In genomic region chr21:33022489-33022827, GRCh38 we compare ENCODE assay signal across 15 cellular contexts. TPM values are rescaled to one million over a fixed set of nuclear protein-coding genes. Genes with fewer than 3 reads are reported as not detected.
DNase-seq lines count a peak whose midpoint lies in the region; ATAC-seq and TF ChIP-seq lines count a peak whose summit lies in the region.
"Had no signal": no experiment of that assay in that cellular context is flagged by ENCODE, and none has a peak within 500 bp of the region (broad histone marks: within the 10 kb centered on the region; RNA-seq: fewer than 3 reads in every experiment).

No MANE protein-coding gene starts in this region.

- no peak overlapping the region for H3K4me3 ChIP-seq in CD4-positive, alpha-beta memory T cell (ENCODE audit: low read length in 2 of 2)
- H3K4me3 ChIP-seq in GM23338, result peak overlapping the region; percentile 60
- H3K4me3 ChIP-seq in GM23248, result no peak overlapping the region

- no peak for DNase-seq in CD4-positive, alpha-beta memory T cell
- no peak for DNase-seq in GM23338 (ENCODE audit: low spot score)
- DNase-seq in central memory CD8-positive, alpha-beta T cell (ENCODE audit: low spot score in 2 of 2), result no peak
- DNase-seq in GM23248, result no peak
- no peak for DNase-seq in 8988T
- DNase-seq: activated naive CD4-positive, alpha-beta T cell; esophagus squamous epithelium; lower lobe of right lung; NCI-H2171 had no signal

- no peak for ATAC-seq in GM23338
- ATAC-seq in central memory CD8-positive, alpha-beta T cell (replicated peaks; ENCODE audit: extremely low read depth, poor library complexity, severe bottlenecking), result no peak
- no peak for ATAC-seq in HG03460 (IDR thresholded peaks at IDR 0.05; ENCODE audit: unreplicated experiment)
- ATAC-seq in GM18858 (IDR thresholded peaks at IDR 0.05; ENCODE audit: unreplicated experiment), result no peak
- ATAC-seq: activated CD4-positive, CD25-positive, alpha-beta regulatory T cell treated with anti-CD3 and anti-CD28 coated beads, Interleukin-2, amount 50 U/mL, for 24 hours; lower lobe of right lung had no signal

- CTCF ChIA-PET in CD4-positive, alpha-beta memory T cell (lab: Charles Lee; ENCODE audit: partially characterized antibody), result no interaction called here

- TF ChIP-seq CTCF in GM23338 (conservative IDR thresholded peaks at IDR 0.05; ENCODE audit: low read depth in 2 of 2), result no peak
- no peak for TF ChIP-seq CTCF in nephron (IDR thresholded peaks at IDR 0.05; ENCODE audit: unreplicated experiment in 3 of 3)

- WGBS in GM23248 (ENCODE audit: low coverage in 1 of 2, low lambda C conversion rate in 2 of 2, missing lambda C conversion rate in 2 of 2), 2 experiments, result 31 to 33% methylated on average over 17 of the region's 17 CpGs

- no peak overlapping the region for H3K9ac ChIP-seq in GM23248

- H3K4me3 Mint-ChIP-seq in CD4-positive, alpha-beta memory T cell, result peak overlapping the region in 6 of 8 donors; percentile 28 to 73 (median 51)
- H3K4me3 Mint-ChIP-seq in GM23338, result peak overlapping the region; percentile 72
- peak overlapping the region; percentile 53 for H3K4me3 Mint-ChIP-seq in central memory CD8-positive, alpha-beta T cell
- H3K4me3 Mint-ChIP-seq in nephron, result peak overlapping the region; percentile 15 to 72 (median 61)

- intact Hi-C loops in CD4-positive, alpha-beta memory T cell (cut with micrococcal nuclease), result no loop called here

- H3K9me3 Mint-ChIP-seq in CD4-positive, alpha-beta memory T cell, result peaks cover 0 to 14% (median 0%) of the 10 kb centered on the region in 8 donors
- H3K9me3 Mint-ChIP-seq in GM23338, result no peaks in the 10 kb centered on the region; the same call in 2 of the 3 replicates
- H3K9me3 Mint-ChIP-seq in central memory CD8-positive, alpha-beta T cell, result no peaks in the 10 kb centered on the region
- H3K9me3 Mint-ChIP-seq in nephron, result peaks cover 2% of the 10 kb centered on the region

- peaks cover 57% of the 10 kb centered on the region for H3K4me1 ChIP-seq in CD4-positive, alpha-beta memory T cell (ENCODE audit: insufficient read depth, low read length)
- H3K4me1 ChIP-seq in GM23338 (ENCODE audit: insufficient read depth), result peaks cover 43% of the 10 kb centered on the region
- H3K4me1 ChIP-seq in GM23248 (ENCODE audit: insufficient read depth), result no peaks in the 10 kb centered on the region

- no peaks in the 10 kb centered on the region for H3K36me3 ChIP-seq in CD4-positive, alpha-beta memory T cell (ENCODE audit: insufficient read depth, low read length)
- no peaks in the 10 kb centered on the region for H3K36me3 ChIP-seq in GM23338 (ENCODE audit: insufficient read depth)
- no peaks in the 10 kb centered on the region for H3K36me3 ChIP-seq in GM23248 (ENCODE audit: low read depth)
- H3K36me3 ChIP-seq: esophagus squamous epithelium, lower lobe of right lung had no signal

- peaks cover 24 to 71% (median 49%) of the 10 kb centered on the region in 4 donors for H3K4me1 Mint-ChIP-seq in CD4-positive, alpha-beta memory T cell
- H3K4me1 Mint-ChIP-seq in GM23338, result peaks cover 30% of the 10 kb centered on the region
- H3K4me1 Mint-ChIP-seq in central memory CD8-positive, alpha-beta T cell, result peaks cover 49% of the 10 kb centered on the region
- H3K4me1 Mint-ChIP-seq in nephron, result peaks cover 28% of the 10 kb centered on the region

- in situ Hi-C loops in GM23248 (cut with MboI), result no loop called here

- H3K27me3 Mint-ChIP-seq in CD4-positive, alpha-beta memory T cell, result peaks cover 69 to 73% of the 10 kb centered on the region in 2 donors
- H3K27me3 Mint-ChIP-seq in GM23338 (ENCODE audit: insufficient read depth, low read depth, poor library complexity) (peaks cover 88% of the 10 kb centered on the region), nephron (ENCODE audit: low read depth) (peaks cover 97% of the 10 kb centered on the region)
- peaks cover 92% of the 10 kb centered on the region for H3K27me3 Mint-ChIP-seq in central memory CD8-positive, alpha-beta T cell

- no peaks in the 10 kb centered on the region for H3K9me3 ChIP-seq in CD4-positive, alpha-beta memory T cell (ENCODE audit: control insufficient read depth in 1 of 2, low read length in 2 of 2)
- no peaks in the 10 kb centered on the region for H3K9me3 ChIP-seq in GM23248 (ENCODE audit: low read depth)
- H3K9me3 ChIP-seq: esophagus squamous epithelium, lower lobe of right lung had no signal

- peak overlapping the region in 1 of 7 donors; percentile 55 for H3K27ac Mint-ChIP-seq in CD4-positive, alpha-beta memory T cell
- H3K27ac Mint-ChIP-seq in GM23338 (no peak overlapping the region), nephron (no peak overlapping the region)
- no peak overlapping the region for H3K27ac Mint-ChIP-seq in central memory CD8-positive, alpha-beta T cell (ENCODE audit: low read depth)

- POLR2A ChIA-PET in CD4-positive, alpha-beta memory T cell (lab: Charles Lee; ENCODE audit: partially characterized antibody), result no interaction called here

- H3F3A ChIP-seq in GM23338 (replicated peaks; ENCODE audit: low read depth) (0 out of 2 replicates have a peak, but pooled peaks cover 5% of the 10 kb centered on the region), GM23248 (ENCODE audit: insufficient read depth) (no peaks in the 10 kb centered on the region)

- H3K27ac ChIP-seq in CD4-positive, alpha-beta memory T cell (ENCODE audit: low read depth, low read length), result no peak overlapping the region
- H3K27ac ChIP-seq in GM23338 (ENCODE audit: low read depth), result no peak overlapping the region
- no peak overlapping the region for H3K27ac ChIP-seq in GM23248
- H3K27ac ChIP-seq: esophagus squamous epithelium, lower lobe of right lung had no signal

- peak overlapping the region; percentile 93 for H2AFZ ChIP-seq in GM23338
- no peak overlapping the region for H2AFZ ChIP-seq in GM23248

- peak overlapping the region; percentile 88 for H3K4me2 ChIP-seq in GM23338
- no peak overlapping the region for H3K4me2 ChIP-seq in GM23248 (ENCODE audit: unreplicated experiment)

- H4K20me1 ChIP-seq in GM23338 (replicated peaks; ENCODE audit: insufficient read depth) (peaks cover 13% of the 10 kb centered on the region), GM23248 (ENCODE audit: insufficient read depth) (no peaks in the 10 kb centered on the region)

- H3K27me3 ChIP-seq in CD4-positive, alpha-beta memory T cell (ENCODE audit: insufficient read depth, low read length), result peaks cover 83% of the 10 kb centered on the region
- H3K27me3 ChIP-seq in GM23338 (ENCODE audit: insufficient read depth) (peaks cover 98% of the 10 kb centered on the region), GM23248 (replicated peaks; ENCODE audit: insufficient read depth) (peaks cover 94% of the 10 kb centered on the region)

- H3K36me3 Mint-ChIP-seq in CD4-positive, alpha-beta memory T cell, result no peaks in the 10 kb centered on the region
- H3K36me3 Mint-ChIP-seq in GM23338 (ENCODE audit: low read depth), result no peaks in the 10 kb centered on the region; the same call in 2 of the 3 replicates
- H3K36me3 Mint-ChIP-seq in central memory CD8-positive, alpha-beta T cell (ENCODE audit: insufficient read depth), result peaks cover 17% of the 10 kb centered on the region
- no peaks in the 10 kb centered on the region for H3K36me3 Mint-ChIP-seq in nephron (ENCODE audit: low read depth)

- H3K79me2 ChIP-seq in GM23338 (replicated peaks; ENCODE audit: insufficient read depth) (no peaks in the 10 kb centered on the region), GM23248 (ENCODE audit: insufficient read depth) (no peaks in the 10 kb centered on the region)

- H3K9me2 ChIP-seq in GM23338 (ENCODE audit: insufficient read depth) (no peaks in the 10 kb centered on the region), GM23248 (ENCODE audit: insufficient read depth) (no peaks in the 10 kb centered on the region)

TF ChIP-seq in GM23338, 12 proteins besides CTCF, POLR2A, EP300 and RAD21 (continues in another document):
- TF ChIP-seq REST (IDR thresholded peaks at IDR 0.05; ENCODE audit: unreplicated experiment) (no peak), EZH2phosphoT487 (IDR thresholded peaks at IDR 0.05; ENCODE audit: unreplicated experiment) (no peak), ZNF114 (CRISPR knock-in tag; IDR thresholded peaks at IDR 0.05) (no peak)

RNA-seq across cellular contexts. Expression of gene OLIG2, which starts 3.3 kb away (rescaled TPM):
- not detected for total RNA-seq in CD4-positive, alpha-beta memory T cell
- not detected for polyA plus RNA-seq in CD4-positive, alpha-beta memory T cell
- 0.04 and 1.4 TPM in 2 replicates for total RNA-seq in GM23338 (2014; rRNA removed; shearing (Covaris generic))
- polyA plus RNA-seq in GM23338 (2016; fragmentation: Nextera tagmentation; extraction: Ambion mirVana) (0.09 and 0.15 TPM in 2 replicates), GM23248 (2016; fragmentation: Nextera tagmentation; extraction: Ambion mirVana) (not detected in 2 replicates)
- not detected in 2 replicates for total RNA-seq in GM23248 (2014; rRNA removed; shearing (Covaris generic))
- total RNA-seq: esophagus squamous epithelium, lower lobe of right lung, subcutaneous adipose tissue had no signal

RNA-seq across cellular contexts. Expression of gene OLIG1, which starts 47.5 kb away (rescaled TPM):
- not detected for total RNA-seq in CD4-positive, alpha-beta memory T cell
- polyA plus RNA-seq in CD4-positive, alpha-beta memory T cell, result not detected
- 0.14 and 0.19 TPM in 2 replicates for total RNA-seq in GM23338 (2014; rRNA removed; shearing (Covaris generic))
- polyA plus RNA-seq in GM23338 (2016; fragmentation: Nextera tagmentation; extraction: Ambion mirVana) (0.81 and 2.0 TPM in 2 replicates), GM23248 (2016; fragmentation: Nextera tagmentation; extraction: Ambion mirVana) (not detected in 2 replicates)
- total RNA-seq in GM23248 (2014; rRNA removed; shearing (Covaris generic)), result not detected in 2 replicates
- total RNA-seq: chondrocyte, esophagus squamous epithelium, subcutaneous adipose tissue had no signal
